ENCODE assay signal across 10 cellular contexts in genomic region chr7:84123903-84124573, GRCh38.
DNase-seq lines count a peak whose midpoint lies in the region; ATAC-seq and TF ChIP-seq lines count a peak whose summit lies in the region.
"Had no signal": no experiment of that assay in that cellular context is flagged by ENCODE, and none has a peak within 500 bp of the region (broad histone marks: within the 10 kb centered on the region; RNA-seq: fewer than 3 reads in every experiment).

No MANE protein-coding gene starts in this region.

- H3K4me1 ChIP-seq in cardiac muscle cell (ENCODE audit: low read depth) (peaks cover 9% of the 10 kb centered on the region), heart left ventricle (peaks cover 0 to 2% (median 0%) of the 10 kb centered on the region in 12 donors)

- H3K36me3 ChIP-seq in cardiac muscle cell = peaks cover 7% of the 10 kb centered on the region
- no peaks in the 10 kb centered on the region for H3K36me3 ChIP-seq in heart left ventricle

- H3K4me3 ChIP-seq in cardiac muscle cell (no peak overlapping the region), heart left ventricle (no peak overlapping the region), coronary artery (no peak overlapping the region)

- H3K27ac ChIP-seq in cardiac muscle cell (peak overlapping the region; percentile 86), heart left ventricle (no peak overlapping the region), caudate nucleus (ENCODE audit: low read depth, low read length) (peak overlapping the region; percentile 68), coronary artery (no peak overlapping the region)

- 42 to 53% (median 48%) methylated on average over 7 of the region's 7 CpGs for WGBS in heart left ventricle, 4 donors

- TF ChIP-seq POLR2A in heart left ventricle (IDR thresholded peaks at IDR 0.05) = no peak

- DNase-seq in cardiac muscle cell (ENCODE audit: low read depth in 1 of 2, low spot score in 1 of 2) (peak in 1 of 2 donors; percentile 11), heart left ventricle (no peak), caudate nucleus (lab: John Stamatoyannopoulos, UW) (peak in 6 of 61 donors; percentile 0 to 29 (median 10)), medulla oblongata (ENCODE audit: extremely low spot score) (peak; percentile 69), coronary artery (ENCODE audit: low spot score) (no peak), posterior vena cava (ENCODE audit: low spot score) (no peak), posterior cingulate gyrus (no peak)
- DNase-seq: AML-193, small intestine had no signal

- H3K9me3 ChIP-seq in cardiac muscle cell (ENCODE audit: low read depth) (no peaks in the 10 kb centered on the region), heart left ventricle (no peaks in the 10 kb centered on the region)

- H3K27me3 ChIP-seq in cardiac muscle cell (no peaks in the 10 kb centered on the region), heart left ventricle (no peaks in the 10 kb centered on the region)

- TF ChIP-seq CTCF in cardiac muscle cell (IDR thresholded peaks at IDR 0.05; ENCODE audit: low read depth, low read length) (no peak), heart left ventricle (IDR thresholded peaks at IDR 0.05) (no peak), coronary artery (IDR thresholded peaks at IDR 0.05) (no peak)

- ATAC-seq in heart left ventricle = no peak
- ATAC-seq in HG03378 (IDR thresholded peaks at IDR 0.05; ENCODE audit: unreplicated experiment) = no peak

- intact Hi-C loops in heart left ventricle (cut with DNase I) = no loop called here
- intact Hi-C loops in posterior vena cava (cut with DNase I) = no loop called here
- intact Hi-C loops in posterior cingulate gyrus (cut with DNase I) = no loop called here

Comparison
In these comparisons a context has a peak if more than half of its experiments do, and no peak if none do; other contexts are left out.
1. H3K27ac ChIP-seq: peak in cardiac muscle cell (single experiment) and caudate nucleus (single experiment); none in heart left ventricle (0 of 12) and coronary artery (0 of 2).